In the genomic region with DNA sequence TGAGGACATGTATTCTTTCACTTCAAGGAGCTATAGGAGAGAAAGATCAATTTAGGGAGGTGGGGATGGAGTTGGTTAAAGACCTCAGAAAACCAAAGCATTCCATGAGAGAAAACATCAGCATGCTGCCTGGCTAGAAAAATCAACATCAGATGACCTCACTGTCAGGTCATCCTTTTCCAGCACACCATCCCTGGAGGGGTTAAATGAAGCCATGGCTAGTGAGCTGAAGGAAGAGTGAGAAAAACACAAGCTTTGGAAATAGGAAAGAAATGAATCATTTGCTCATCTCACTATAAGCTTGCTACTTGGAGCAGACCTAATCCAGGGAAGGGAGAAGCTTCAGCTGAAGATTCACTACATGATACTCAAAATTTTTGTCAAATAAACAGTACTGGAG, we compare ENCODE assay signal across 18 cellular contexts.
DNase-seq lines count a peak whose midpoint lies in the region; ATAC-seq and TF ChIP-seq lines count a peak whose summit lies in the region.
"Had no signal": no experiment of that assay in that cellular context is flagged by ENCODE, and none has a peak within 500 bp of the region (broad histone marks: within the 10 kb centered on the region; RNA-seq: fewer than 3 reads in every experiment).

No MANE protein-coding gene starts in this region.

- H3K27ac ChIP-seq in PC-3 (ENCODE audit: low read length): no peak overlapping the region
- H3K27ac ChIP-seq: BLaER1, prostate gland had no signal

- H3K27me3 ChIP-seq in PC-3 (ENCODE audit: low read length): no peaks in the 10 kb centered on the region
- H3K27me3 ChIP-seq: BLaER1, esophagus muscularis mucosa had no signal

- no peaks in the 10 kb centered on the region for H3K9me3 ChIP-seq in PC-3 (ENCODE audit: low read length)
- H3K9me3 ChIP-seq: BLaER1, esophagus muscularis mucosa, prostate gland had no signal

- H3K9me3 Mint-ChIP-seq in HFFc6 (no peaks in the 10 kb centered on the region), chondrocyte (ENCODE audit: low read depth) (no peaks in the 10 kb centered on the region), mesothelial cell of epicardium (no peaks in the 10 kb centered on the region)
- H3K9me3 Mint-ChIP-seq: activated naive CD4-positive, alpha-beta T cell treated with anti-CD3 and anti-CD28 coated beads, Interleukin-2, amount 10 ng/mL, durations not matched to agents 7 days and 5 days; stimulated activated naive B cell treated with anti-CD40 and anti-IgM and Interleukin-4, amounts not matched to agents 10 μg/mL and 1 μg/mL and 100 μg/mL, for 72 hours had no signal

- H3K4me1 Mint-ChIP-seq in HFFc6 (ENCODE audit: low read depth) (peaks cover 84% of the 10 kb centered on the region), chondrocyte (ENCODE audit: low read depth) (peaks cover 55% of the 10 kb centered on the region), mesothelial cell of epicardium (peaks cover 6% of the 10 kb centered on the region)
- H3K4me1 Mint-ChIP-seq: activated naive CD4-positive, alpha-beta T cell treated with anti-CD3 and anti-CD28 coated beads, Interleukin-2, amount 10 ng/mL, durations not matched to agents 7 days and 5 days had no signal

- no peak overlapping the region for H3K4me2 ChIP-seq in PC-3 (ENCODE audit: low read length)
- H3K4me2 ChIP-seq: BLaER1 had no signal

- ATAC-seq in GM21381 (IDR thresholded peaks at IDR 0.05; ENCODE audit: unreplicated experiment) (no peak), PC-3 (no peak), HG02588 (IDR thresholded peaks at IDR 0.05; ENCODE audit: unreplicated experiment) (no peak)
- ATAC-seq: stimulated activated naive B cell treated with anti-CD40 and anti-IgM and Interleukin-4, amounts not matched to agents 10 μg/mL and 1 μg/mL and 100 μg/mL, for 72 hours had no signal

- intact Hi-C loops in PC-3 (cut with micrococcal nuclease): no loop called here

- no peaks in the 10 kb centered on the region for H3F3A ChIP-seq in PC-3 (ENCODE audit: low read length, unreplicated experiment)

- no peak overlapping the region for H3K9ac ChIP-seq in PC-3 (ENCODE audit: low read length)
- H3K9ac ChIP-seq: BLaER1 had no signal

- BruUV-seq in PC-3 (replicated peaks; lab: Mats Ljungman, UMichigan): no TSS peak

- no peak for TF ChIP-seq CTCF in AG10803 (conservative IDR thresholded peaks at IDR 0.05; ENCODE audit: low read length)
- TF ChIP-seq CTCF in HFFc6 (IDR thresholded peaks at IDR 0.05): no peak
- no peak for TF ChIP-seq CTCF in chondrocyte (IDR thresholded peaks at IDR 0.05)
- no peak for TF ChIP-seq CTCF in mesothelial cell of epicardium (IDR thresholded peaks at IDR 0.05; ENCODE audit: unreplicated experiment)
- TF ChIP-seq CTCF in PC-3 (conservative IDR thresholded peaks at IDR 0.05; ENCODE audit: low read depth, low read length): no peak

- H3K27ac Mint-ChIP-seq in HFFc6: peak overlapping the region; percentile 97
- H3K27ac Mint-ChIP-seq in chondrocyte (ENCODE audit: unreplicated experiment): peak overlapping the region; percentile 85
- H3K27ac Mint-ChIP-seq in mesothelial cell of epicardium: peak overlapping the region; percentile 30
- H3K27ac Mint-ChIP-seq: activated naive CD4-positive, alpha-beta T cell treated with anti-CD3 and anti-CD28 coated beads, Interleukin-2, amount 10 ng/mL, durations not matched to agents 7 days and 5 days; stimulated activated naive B cell treated with anti-CD40 and anti-IgM and Interleukin-4, amounts not matched to agents 10 μg/mL and 1 μg/mL and 100 μg/mL, for 72 hours had no signal

- CTCF ChIA-PET in PC-3 (lab: Charles Lee): no interaction called here

- POLR2A ChIA-PET in PC-3 (lab: Charles Lee; ENCODE audit: unreplicated experiment): no interaction called here

- H3K79me2 ChIP-seq in PC-3 (ENCODE audit: low read length): peaks cover 11% of the 10 kb centered on the region; the same call in 1 of the 2 replicates

- 0 out of 2 replicates have a peak, but pooled peaks cover 4% of the 10 kb centered on the region for H4K20me1 ChIP-seq in PC-3 (ENCODE audit: low read length)
- H4K20me1 ChIP-seq: BLaER1 had no signal

- peaks cover 15% of the 10 kb centered on the region; the same call in 1 of the 2 replicates for H3K36me3 ChIP-seq in PC-3 (ENCODE audit: low read depth, low read length)
- H3K36me3 ChIP-seq: prostate gland had no signal

- H3K9me2 ChIP-seq in PC-3 (replicated peaks; ENCODE audit: low read length): no peaks in the 10 kb centered on the region

- H3K27me3 Mint-ChIP-seq in HFFc6 (ENCODE audit: insufficient read depth) (peaks cover 4% of the 10 kb centered on the region; the same call in 1 of the 2 replicates), chondrocyte (ENCODE audit: low read depth) (no peaks in the 10 kb centered on the region), mesothelial cell of epicardium (ENCODE audit: low read depth) (no peaks in the 10 kb centered on the region)
- H3K27me3 Mint-ChIP-seq: activated naive CD4-positive, alpha-beta T cell treated with anti-CD3 and anti-CD28 coated beads, Interleukin-2, amount 10 ng/mL, durations not matched to agents 7 days and 5 days; stimulated activated naive B cell treated with anti-CD40 and anti-IgM and Interleukin-4, amounts not matched to agents 10 μg/mL and 1 μg/mL and 100 μg/mL, for 72 hours had no signal

- no peak overlapping the region for H2AFZ ChIP-seq in PC-3 (ENCODE audit: low read length)

- H3K4me3 ChIP-seq in AG10803 (ENCODE audit: low read length) (no peak overlapping the region), PC-3 (ENCODE audit: low read length) (no peak overlapping the region)
- H3K4me3 ChIP-seq: BLaER1, esophagus muscularis mucosa, prostate gland had no signal

- H3K36me3 Mint-ChIP-seq in HFFc6 (ENCODE audit: low read depth): peaks cover 24% of the 10 kb centered on the region
- peaks cover 14% of the 10 kb centered on the region for H3K36me3 Mint-ChIP-seq in chondrocyte (ENCODE audit: low read depth)
- peaks cover 19% of the 10 kb centered on the region for H3K36me3 Mint-ChIP-seq in mesothelial cell of epicardium

- H3K4me3 Mint-ChIP-seq in HFFc6 (peak overlapping the region; percentile 80), chondrocyte (ENCODE audit: unreplicated experiment) (no peak overlapping the region), mesothelial cell of epicardium (no peak overlapping the region)
- H3K4me3 Mint-ChIP-seq: activated naive CD4-positive, alpha-beta T cell treated with anti-CD3 and anti-CD28 coated beads, Interleukin-2, amount 10 ng/mL, durations not matched to agents 7 days and 5 days; stimulated activated naive B cell treated with anti-CD40 and anti-IgM and Interleukin-4, amounts not matched to agents 10 μg/mL and 1 μg/mL and 100 μg/mL, for 72 hours had no signal

- DNase-seq in AG10803 (ENCODE audit: low read depth) (peak; percentile 54), HFFc6 (peak; percentile 62), chondrocyte (ENCODE audit: low spot score) (no peak), mesothelial cell of epicardium (ENCODE audit: low spot score in 2 of 2, unreplicated experiment in 2 of 2) (no peak), SKM-1 treated with dmso at 0.1 percent for 144 hours (lab: John Stamatoyannopoulos, UW; ENCODE audit: unreplicated experiment) (no peak), PC-3 (no peak)
- DNase-seq: activated naive CD4-positive, alpha-beta T cell treated with anti-CD3 and anti-CD28 coated beads, Interleukin-2, amount 10 ng/mL, durations not matched to agents 7 days and 5 days; central memory CD4-positive, alpha-beta T cell; KBM-7; NCI-H1694 treated with DMSO at 0.1 percent for 48 hours; SHP77; stimulated activated CD4-positive, alpha-beta T cell treated with anti-CD3 and anti-CD28 coated beads, Interleukin-4, amount 100 ng/mL, for 4 hours; stimulated activated naive B cell treated with anti-CD40 and anti-IgM and Interleukin-4, amounts not matched to agents 10 μg/mL and 1 μg/mL and 100 μg/mL, for 72 hours had no signal

- H3K4me1 ChIP-seq in PC-3 (ENCODE audit: insufficient read depth, low read length): peaks cover 10% of the 10 kb centered on the region
- H3K4me1 ChIP-seq: BLaER1, prostate gland had no signal

Comparison
In these comparisons a context has a peak if more than half of its experiments do, and no peak if none do; other contexts are left out.
1. DNase-seq: peak in AG10803 (single experiment) and HFFc6 (single experiment); none in chondrocyte (single experiment), mesothelial cell of epicardium (0 of 2), SKM-1 treated with dmso at 0.1 percent for 144 hours (single experiment) and PC-3 (single experiment).
2. H3K27ac Mint-ChIP-seq: peak in every context shown above with its lines; median percentile 97 in HFFc6; 85 in chondrocyte; 30 in mesothelial cell of epicardium.